11 cellular contexts compared by ENCODE assay signal in genomic region chr6:79586548-79586947, GRCh38. TPM values are rescaled to one million over a fixed set of nuclear protein-coding genes. Genes with fewer than 3 reads are reported as not detected.
A peak's percentile ranks its signal among the peaks of the same experiment; 100 is the strongest.
DNase-seq lines count a peak whose midpoint lies in the region; ATAC-seq and TF ChIP-seq lines count a peak whose summit lies in the region.
"Had no signal": no experiment of that assay in that cellular context is flagged by ENCODE, and none has a peak within 500 bp of the region (broad histone marks: within the 10 kb centered on the region; RNA-seq: fewer than 3 reads in every experiment).

No MANE protein-coding gene starts in this region.

- no peaks in the 10 kb centered on the region for H3K36me3 ChIP-seq in BJ (ENCODE audit: control insufficient read depth, insufficient read depth, low read length)
- no peaks in the 10 kb centered on the region for H3K36me3 ChIP-seq in HAP-1 (replicated peaks)

- H3K9me3 ChIP-seq in HAP-1, result no peaks in the 10 kb centered on the region

- DNase-seq in BJ (ENCODE audit: low read depth) (no peak), HAP-1 (ENCODE audit: low spot score in 2 of 2) (peak; percentile 21 to 39), SK-N-DZ (ENCODE audit: low spot score) (peak; percentile 40), islet precursor cell (peak; percentile 60), NCI-H1105 (lab: John Stamatoyannopoulos, UW) (no peak)
- no peak for DNase-seq in effector CD8-positive, alpha-beta T cell (lab: John Stamatoyannopoulos, UW)
- DNase-seq in activated naive CD4-positive, alpha-beta T cell treated with anti-CD3 and anti-CD28 coated beads, Interleukin-2, amount 50 U/mL, for 16 hours, result no peak
- DNase-seq: kidney glomerular epithelial cell, NCI-H187 treated with DMSO at 0.1 percent for 48 hours had no signal

- H3K4me3 ChIP-seq in BJ (ENCODE audit: low read depth, low read length), result no peak overlapping the region
- no peak overlapping the region for H3K4me3 ChIP-seq in HAP-1

- ATAC-seq in HG02870 (IDR thresholded peaks at IDR 0.05; ENCODE audit: unreplicated experiment), result no peak
- ATAC-seq: activated T-helper 17 cell treated with anti-CD3 and anti-CD28 coated beads, Interleukin-2, amount 50 U/mL, for 72 hours had no signal

- CTCF ChIA-PET in BJ (lab: Yijun Ruan, JAX), result no interaction called here

- H3K4me1 ChIP-seq in HAP-1, result no peaks in the 10 kb centered on the region

- in situ Hi-C loops in HAP-1 (cut with MboI; ENCODE audit: low sequenced_read_pairs), result no loop called here

- TF ChIP-seq CTCF in BJ (IDR thresholded peaks at IDR 0.05; ENCODE audit: insufficient read depth, low read depth, low read length), result peak; percentile 53

- no peaks in the 10 kb centered on the region for H3K27me3 ChIP-seq in BJ (ENCODE audit: control insufficient read depth, insufficient read depth, low read length)
- H3K27me3 ChIP-seq in HAP-1 (ENCODE audit: low read depth), result no peaks in the 10 kb centered on the region

- POLR2A ChIA-PET in BJ (lab: Charles Lee), result no interaction called here

RNA-seq across cellular contexts. Expression of gene SH3BGRL2, which starts 44.6 kb away (rescaled TPM):
- 0.37 and 0.66 TPM in 2 replicates for polyA plus RNA-seq in BJ (2011; rRNA removed)
- 0.19 and 0.31 TPM in 2 replicates for polyA minus RNA-seq in BJ (2011; rRNA and poly(A)+ RNA removed)
- polyA plus RNA-seq in SK-N-DZ (2014; cell fraction: cytosol; rRNA removed), result 16.0 and 18.1 TPM in 2 replicates
- polyA plus RNA-seq in SK-N-DZ (2014; cell fraction: nucleus; rRNA removed), result 9.7 and 12.4 TPM in 2 replicates

RNA-seq across cellular contexts. Expression of gene LCA5, which starts 49.3 kb away (rescaled TPM):
- polyA plus RNA-seq in BJ (2011; rRNA removed), result 0.94 and 2.5 TPM in 2 replicates
- polyA minus RNA-seq in BJ (2011; rRNA and poly(A)+ RNA removed), result 1.2 and 1.3 TPM in 2 replicates
- 3.6 and 5.4 TPM in 2 replicates for polyA plus RNA-seq in SK-N-DZ (2014; cell fraction: cytosol; rRNA removed)
- 3.9 and 4.0 TPM in 2 replicates for polyA plus RNA-seq in SK-N-DZ (2014; cell fraction: nucleus; rRNA removed)

Comparison
In these comparisons a context has a peak if more than half of its experiments do, and no peak if none do; other contexts are left out.
1. DNase-seq: peak in HAP-1 (2 of 2), SK-N-DZ (single experiment) and islet precursor cell (single experiment); none in BJ (single experiment), effector CD8-positive, alpha-beta T cell (single experiment), activated naive CD4-positive, alpha-beta T cell treated with anti-CD3 and anti-CD28 coated beads, Interleukin-2, amount 50 U/mL, for 16 hours (single experiment) and NCI-H1105 (single experiment).